21 cellular contexts compared by ENCODE assay signal in the genomic region with DNA sequence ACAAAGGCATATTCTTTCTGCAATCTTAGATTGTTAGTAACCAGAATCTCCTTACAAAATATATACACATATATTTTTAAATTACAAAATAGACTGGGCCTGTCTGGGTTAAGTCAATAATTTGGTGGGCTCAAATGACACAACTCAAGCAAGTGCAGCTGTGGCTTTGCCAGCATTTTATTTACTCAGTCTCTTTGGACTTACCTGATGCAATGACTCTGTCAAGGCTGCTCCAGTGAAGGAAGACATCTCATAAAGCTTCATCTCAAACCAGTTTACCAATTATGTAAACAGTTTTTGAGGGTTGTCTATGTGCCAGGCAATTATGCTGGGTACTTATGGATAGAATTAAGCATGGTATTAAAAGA. TPM values are rescaled to one million over a fixed set of nuclear protein-coding genes. Genes with fewer than 3 reads are reported as not detected.
DNase-seq lines count a peak whose midpoint lies in the region; ATAC-seq and TF ChIP-seq lines count a peak whose summit lies in the region.
"Had no signal": no experiment of that assay in that cellular context is flagged by ENCODE, and none has a peak within 500 bp of the region (broad histone marks: within the 10 kb centered on the region; RNA-seq: fewer than 3 reads in every experiment).

No MANE protein-coding gene starts in this region.

- H3K27me3 ChIP-seq in adipocyte (replicated peaks; ENCODE audit: control insufficient read depth, insufficient read depth, low read length): no peaks in the 10 kb centered on the region
- H3K27me3 ChIP-seq in CD4-positive, alpha-beta T cell (ENCODE audit: control insufficient read depth, insufficient read depth, low read length): no peaks in the 10 kb centered on the region
- H3K27me3 ChIP-seq: heart left ventricle, neural progenitor cell had no signal

- no peak overlapping the region for H3K4me3 Mint-ChIP-seq in CD4-positive, alpha-beta T cell
- H3K4me3 Mint-ChIP-seq in effector memory CD8-positive, alpha-beta T cell: no peak overlapping the region
- H3K4me3 Mint-ChIP-seq: activated T-cell treated with anti-CD3 and anti-CD28 coated beads, Interleukin-2, amount 50 U/mL, for 4 hours; brain; neural progenitor cell; stimulated activated naive CD8-positive, alpha-beta T cell treated with anti-CD3 and anti-CD28 coated beads, Interleukin-15, Interleukin-2, amounts not matched to agents 100 ng/mL and 50 ng/mL, for 24 hours; T-helper 1 cell treated with Interleukin-12 subunit alpha and Interleukin-12 subunit beta and Interleukin-4 antibody, amounts not matched to agents 30 μg/mL and 1 μg/mL, for 36 hours had no signal

- H3K9me3 ChIP-seq in adipocyte (ENCODE audit: control insufficient read depth, low read length): no peaks in the 10 kb centered on the region
- H3K9me3 ChIP-seq in CD4-positive, alpha-beta T cell (ENCODE audit: control insufficient read depth, low read length): no peaks in the 10 kb centered on the region
- H3K9me3 ChIP-seq: heart left ventricle had no signal

- CTCF ChIA-PET in GM10248 (lab: Yijun Ruan, JAX): interaction anchor here (1.3 kb wide), 1 partner anchor 82 kb away, joined by 3 read pairs; no protein-coding TSS in a partner anchor
- CTCF ChIA-PET in CD4-positive, alpha-beta T cell (lab: Charles Lee): no interaction called here

- no peaks in the 10 kb centered on the region for H3K9me3 Mint-ChIP-seq in CD4-positive, alpha-beta T cell
- H3K9me3 Mint-ChIP-seq in effector memory CD8-positive, alpha-beta T cell: peaks cover 0 to 4% of the 10 kb centered on the region in 2 donors
- H3K9me3 Mint-ChIP-seq: activated T-cell treated with anti-CD3 and anti-CD28 coated beads, Interleukin-2, amount 50 U/mL, for 4 hours; stimulated activated naive CD8-positive, alpha-beta T cell treated with anti-CD3 and anti-CD28 coated beads, Interleukin-15, Interleukin-2, amounts not matched to agents 100 ng/mL and 50 ng/mL, for 24 hours; T-helper 1 cell treated with Interleukin-12 subunit alpha and Interleukin-12 subunit beta and Interleukin-4 antibody, amounts not matched to agents 30 μg/mL and 1 μg/mL, for 36 hours had no signal

- H3K4me1 Mint-ChIP-seq in CD4-positive, alpha-beta T cell (ENCODE audit: low read depth): no peaks in the 10 kb centered on the region
- no peaks in the 10 kb centered on the region for H3K4me1 Mint-ChIP-seq in effector memory CD8-positive, alpha-beta T cell (ENCODE audit: low read depth in 2 of 2)
- H3K4me1 Mint-ChIP-seq: neural progenitor cell had no signal

- no peak for TF ChIP-seq CTCF in GM10248 (IDR thresholded peaks at IDR 0.05; ENCODE audit: control extremely low read depth, extremely low read depth, low read depth, missing control alignments)
- no peak for TF ChIP-seq CTCF in CD4-positive, alpha-beta T cell (IDR thresholded peaks at IDR 0.05)

- intact Hi-C loops in CD4-positive, alpha-beta T cell (cut with DNase I, micrococcal nuclease): no loop called here

- no peak overlapping the region for H3K27ac Mint-ChIP-seq in CD4-positive, alpha-beta T cell
- H3K27ac Mint-ChIP-seq in effector memory CD8-positive, alpha-beta T cell: no peak overlapping the region
- H3K27ac Mint-ChIP-seq: neural progenitor cell; stimulated activated naive CD8-positive, alpha-beta T cell treated with anti-CD3 and anti-CD28 coated beads, Interleukin-15, Interleukin-2, amounts not matched to agents 100 ng/mL and 50 ng/mL, for 24 hours; T-helper 1 cell treated with Interleukin-12 subunit alpha and Interleukin-12 subunit beta and Interleukin-4 antibody, amounts not matched to agents 30 μg/mL and 1 μg/mL, for 36 hours had no signal

- POLR2A ChIA-PET in GM10248 (lab: Yijun Ruan, JAX): no interaction called here
- POLR2A ChIA-PET in CD4-positive, alpha-beta T cell (lab: Charles Lee): no interaction called here

- no peaks in the 10 kb centered on the region for H3K36me3 Mint-ChIP-seq in CD4-positive, alpha-beta T cell (ENCODE audit: low read depth)
- peaks cover 10% of the 10 kb centered on the region for H3K36me3 Mint-ChIP-seq in effector memory CD8-positive, alpha-beta T cell (ENCODE audit: insufficient read depth)
- H3K36me3 Mint-ChIP-seq: brain, neural progenitor cell had no signal

- DNase-seq in DMS53 (lab: John Stamatoyannopoulos, UW) (peak; percentile 77), NCI-H1105 (lab: John Stamatoyannopoulos, UW) (peak; percentile 77), NCI-H526 treated with DMSO at 0.1 percent for 48 hours (lab: John Stamatoyannopoulos, UW) (peak; percentile 9), adipocyte (ENCODE audit: low read depth) (peak; percentile 52), GM10248 (ENCODE audit: extremely low spot score) (no peak)
- no peak for DNase-seq in CD4-positive, alpha-beta T cell
- DNase-seq in effector memory CD8-positive, alpha-beta T cell: no peak
- DNase-seq: activated CD4-positive, alpha-beta T cell treated with anti-CD3 and anti-CD28 coated beads for 48 hours; activated T-cell treated with anti-CD3 and anti-CD28 coated beads, Interleukin-2, amount 50 U/mL, for 4 hours; heart left ventricle; KBM-7; mammary epithelial cell; NCI-H187 treated with DMSO at 0.1 percent for 48 hours; NK-92 treated with Interleukin-12 subunit alpha and Interleukin-12 subunit beta, amount 100 ng/mL, for 24 hours had no signal

- peaks cover 22% of the 10 kb centered on the region for H3K4me1 ChIP-seq in adipocyte (ENCODE audit: control insufficient read depth, insufficient read depth, low read length)

- no peak for ATAC-seq in CD4-positive, alpha-beta T cell (ENCODE audit: poor library complexity)
- no peak for ATAC-seq in effector memory CD8-positive, alpha-beta T cell (replicated peaks)
- ATAC-seq: activated T-cell treated with anti-CD3 and anti-CD28 coated beads, Interleukin-2, amount 50 U/mL, for 4 hours; heart left ventricle had no signal

- H3K4me3 ChIP-seq in adipocyte (ENCODE audit: low read length): no peak overlapping the region
- H3K4me3 ChIP-seq: heart left ventricle, neural progenitor cell had no signal

- no peak overlapping the region for H3K9ac ChIP-seq in adipocyte (ENCODE audit: low read length)
- H3K9ac ChIP-seq: neural progenitor cell had no signal

- H3K27ac ChIP-seq in CD4-positive, alpha-beta T cell (ENCODE audit: low read depth, low read length): no peak overlapping the region
- H3K27ac ChIP-seq: C4-2B, epithelial cell of prostate, neural progenitor cell had no signal

- peaks cover 9% of the 10 kb centered on the region for H3K27me3 Mint-ChIP-seq in CD4-positive, alpha-beta T cell
- peaks cover 5 to 9% of the 10 kb centered on the region in 2 donors for H3K27me3 Mint-ChIP-seq in effector memory CD8-positive, alpha-beta T cell

- no peaks in the 10 kb centered on the region for H3K36me3 ChIP-seq in adipocyte (ENCODE audit: control insufficient read depth, insufficient read depth, low read length, severe bottlenecking)
- H3K36me3 ChIP-seq: heart left ventricle, neural progenitor cell had no signal

RNA-seq across cellular contexts. Expression of a gene that starts 22.8 kb away (rescaled TPM):
- total RNA-seq in CD4-positive, alpha-beta T cell: not detected
- total RNA-seq: activated CD8-positive, alpha-beta memory T cell treated with anti-CD3 and anti-CD28 coated beads for 36 hours; activated T-cell treated with anti-CD3 and anti-CD28 coated beads, Interleukin-2, amount 50 U/mL, for 4 hours had no signal

Comparison
In these comparisons a context has a peak if more than half of its experiments do, and no peak if none do; other contexts are left out.
1. DNase-seq: peak in DMS53 (single experiment), NCI-H1105 (single experiment), NCI-H526 treated with DMSO at 0.1 percent for 48 hours (single experiment) and adipocyte (single experiment); none in GM10248 (single experiment), CD4-positive, alpha-beta T cell (0 of 10) and effector memory CD8-positive, alpha-beta T cell (0 of 3).